21 cellular contexts compared by ENCODE assay signal in the genomic region with DNA sequence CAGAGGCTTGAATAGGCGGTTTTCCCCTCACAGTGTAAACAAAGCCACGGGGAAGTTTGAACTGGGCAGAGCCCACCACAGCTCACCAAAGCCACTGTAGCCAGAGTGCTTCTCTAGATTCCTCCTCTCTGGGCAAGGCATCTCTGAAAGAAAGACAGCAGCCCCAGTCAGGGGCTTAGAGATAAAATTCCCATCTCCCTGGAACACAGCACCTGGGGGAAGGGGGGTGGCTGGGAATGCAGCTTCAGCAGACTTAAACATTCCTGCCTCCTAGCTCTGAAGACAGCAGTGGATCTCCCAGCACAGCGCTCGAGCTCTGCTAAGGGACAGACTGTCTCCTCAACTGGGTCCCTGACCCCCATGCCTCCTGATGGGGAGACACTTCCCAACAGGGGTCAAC.
"Had no signal": no experiment of that assay in that cellular context is flagged by ENCODE, and none has a peak within 500 bp of the region (broad histone marks: within the 10 kb centered on the region; RNA-seq: fewer than 3 reads in every experiment).

No MANE protein-coding gene starts in this region.

- H3K4me1 ChIP-seq: Peyer's patch, SJCRH30 had no signal

- H3K4me3 ChIP-seq: PC-9, Peyer's patch, SJCRH30 had no signal

- DNase-seq: KBM-7, MV-4-11, NCI-H1048, NCI-H1105, NCI-H1417, NCI-H146, NCI-H1694 treated with DMSO at 0.1 percent for 48 hours, NCI-H1930, NCI-H2081, NCI-H2107, NCI-H2227 treated with DMSO at 0.1 percent for 48 hours, NCI-H510A, NCI-H524 treated with DMSO at 0.1 percent for 48 hours, NCI-H69, NCI-H774, PC-9, SHP77 treated with DMSO at 0.1 percent for 48 hours, SJCRH30 had no signal

- H3K4me2 ChIP-seq: PC-9 had no signal

- H3K27me3 ChIP-seq: Peyer's patch, SJCRH30 had no signal

- H2AFZ ChIP-seq: PC-9 had no signal

- H3K36me3 ChIP-seq: Peyer's patch, SJCRH30 had no signal

- H3K9me3 ChIP-seq: Peyer's patch, SJCRH30 had no signal

- ATAC-seq: Right ventricle myocardium inferior, SK-N-SH treated with all-trans-retinoic acid at 6 μM for 48 hours had no signal

- H3K27ac ChIP-seq: PC-9, Peyer's patch, SJCRH30 had no signal
